ENCODE assay signal across 21 cellular contexts in the genomic region with DNA sequence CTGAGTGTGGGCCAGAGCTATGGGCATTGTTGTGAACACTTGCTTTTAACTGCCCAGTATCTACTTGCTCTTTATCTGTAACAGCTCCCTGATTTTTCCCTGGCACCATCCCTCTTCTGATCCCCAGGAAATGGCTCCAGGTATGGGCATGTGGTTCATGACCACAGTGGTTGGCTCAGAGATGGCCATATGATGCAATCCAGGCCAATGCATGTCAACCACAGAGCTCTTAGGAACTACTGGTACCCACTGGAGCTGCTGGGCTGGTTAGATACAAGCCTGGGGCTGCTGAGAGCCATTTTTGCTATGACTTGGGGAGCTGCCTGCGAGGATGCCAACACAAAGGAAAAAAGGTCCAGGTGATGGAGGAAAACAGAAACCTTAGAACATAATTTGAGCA. TPM values are rescaled to one million over a fixed set of nuclear protein-coding genes. Genes with fewer than 3 reads are reported as not detected.
DNase-seq lines count a peak whose midpoint lies in the region; ATAC-seq and TF ChIP-seq lines count a peak whose summit lies in the region.
"Had no signal": no experiment of that assay in that cellular context is flagged by ENCODE, and none has a peak within 500 bp of the region (broad histone marks: within the 10 kb centered on the region; RNA-seq: fewer than 3 reads in every experiment).

No MANE protein-coding gene starts in this region.

- H3K27ac Mint-ChIP-seq in MCF 10A (ENCODE audit: low read depth, unreplicated experiment) = no peak overlapping the region
- H3K27ac Mint-ChIP-seq in osteocyte (ENCODE audit: unreplicated experiment) = peak overlapping the region; percentile 84
- H3K27ac Mint-ChIP-seq in naive thymus-derived CD8-positive, alpha-beta T cell = no peak overlapping the region
- H3K27ac Mint-ChIP-seq: activated T-helper 2 cell treated with anti-CD3 and anti-CD28 coated beads, Interferon-gamma antibody, Interleukin-2, Interleukin-4, amounts not matched to agents 10 μg/mL and 5 μg/mL and 100 μg/mL, durations not matched to agents 14 hours and 24 hours and 36 hours; IgD-negative memory B cell; mesothelial cell of epicardium had no signal

- POLR2A ChIA-PET in MCF 10A (lab: Yijun Ruan, JAX) = interaction anchor here (0.7 to 1.5 kb wide), 3 partner anchors 29 to 593 kb away, joined by 4 to 7 read pairs (median 5); no protein-coding TSS in a partner anchor
- POLR2A ChIA-PET in naive thymus-derived CD8-positive, alpha-beta T cell (lab: Charles Lee) = no interaction called here

- H3K4me1 ChIP-seq in BLaER1 = peaks cover 13% of the 10 kb centered on the region
- H3K4me1 ChIP-seq: prostate gland, upper lobe of left lung had no signal

- H3K9ac ChIP-seq in BLaER1 = no peak overlapping the region

- ATAC-seq in naive thymus-derived CD8-positive, alpha-beta T cell = no peak
- ATAC-seq in HG03159 (IDR thresholded peaks at IDR 0.05; ENCODE audit: unreplicated experiment) = no peak

- H3K4me3 ChIP-seq in BLaER1 = no peak overlapping the region
- H3K4me3 ChIP-seq: prostate gland, upper lobe of left lung had no signal

- H3K4me1 Mint-ChIP-seq in MCF 10A (ENCODE audit: insufficient read depth, unreplicated experiment) (peaks cover 24% of the 10 kb centered on the region), osteocyte (ENCODE audit: unreplicated experiment) (peaks cover 30% of the 10 kb centered on the region)
- H3K4me1 Mint-ChIP-seq in naive thymus-derived CD8-positive, alpha-beta T cell = no peaks in the 10 kb centered on the region
- H3K4me1 Mint-ChIP-seq: central memory CD8-positive, alpha-beta T cell; mesothelial cell of epicardium had no signal

- BruUV-seq in MCF 10A (replicated peaks; lab: Mats Ljungman, UMichigan) = no TSS peak

- H3K36me3 Mint-ChIP-seq in MCF 10A (ENCODE audit: insufficient read depth, unreplicated experiment) (peaks cover 4% of the 10 kb centered on the region), osteocyte (ENCODE audit: unreplicated experiment) (no peaks in the 10 kb centered on the region)
- no peaks in the 10 kb centered on the region for H3K36me3 Mint-ChIP-seq in naive thymus-derived CD8-positive, alpha-beta T cell
- H3K36me3 Mint-ChIP-seq: IgD-negative memory B cell, mesothelial cell of epicardium had no signal

- CTCF ChIA-PET in MCF 10A (lab: Yijun Ruan, JAX) = interaction anchor here (0.6 to 1.7 kb wide), 3 partner anchors 57 to 177 kb away, joined by 3 to 6 read pairs (median 4); no protein-coding TSS in a partner anchor

- intact Hi-C loops in MCF 10A (cut with micrococcal nuclease) = loop anchor here (5.0 kb wide), 1 partner anchor 35 kb away; no protein-coding TSS in a partner anchor

- TF ChIP-seq CTCF in MCF 10A (IDR thresholded peaks at IDR 0.05; ENCODE audit: unreplicated experiment) = no peak
- TF ChIP-seq CTCF in osteocyte (IDR thresholded peaks at IDR 0.05) = no peak

- DNase-seq in M059J (ENCODE audit: low read depth) = peak; percentile 21
- DNase-seq in MCF 10A (ENCODE audit: unreplicated experiment) = peak; percentile 57
- no peak for DNase-seq in osteocyte (ENCODE audit: extremely low spot score, unreplicated experiment)
- no peak for DNase-seq in naive thymus-derived CD8-positive, alpha-beta T cell
- no peak for DNase-seq in activated naive CD4-positive, alpha-beta T cell (lab: John Stamatoyannopoulos, UW)
- DNase-seq in NK-92 treated with Interleukin-12 subunit alpha and Interleukin-12 subunit beta, amount 100 ng/mL, for 24 hours (lab: John Stamatoyannopoulos, UW) = no peak
- DNase-seq: effector memory CD4-positive, alpha-beta T cell; NCI-H1092; NCI-H2081 treated with DMSO at 0.1 percent for 48 hours; NCI-H510A treated with DMSO at 0.1 percent for 48 hours; stimulated activated naive CD4-positive, alpha-beta T cell; upper lobe of left lung had no signal

- H3K4me2 ChIP-seq in BLaER1 = peak overlapping the region; percentile 69

- H3K27me3 ChIP-seq in BLaER1 = no peaks in the 10 kb centered on the region
- H3K27me3 ChIP-seq: upper lobe of left lung had no signal

- no peaks in the 10 kb centered on the region for H3K36me3 ChIP-seq in BLaER1
- H3K36me3 ChIP-seq: prostate gland, upper lobe of left lung had no signal

- H3K27ac ChIP-seq in BLaER1 = no peak overlapping the region
- H3K27ac ChIP-seq: upper lobe of left lung had no signal

- no peaks in the 10 kb centered on the region for H3K9me3 ChIP-seq in BLaER1
- H3K9me3 ChIP-seq: prostate gland, upper lobe of left lung had no signal

- H3K9me3 Mint-ChIP-seq in MCF 10A (ENCODE audit: unreplicated experiment) = peaks cover 8% of the 10 kb centered on the region
- no peaks in the 10 kb centered on the region for H3K9me3 Mint-ChIP-seq in osteocyte (ENCODE audit: unreplicated experiment)
- no peaks in the 10 kb centered on the region for H3K9me3 Mint-ChIP-seq in naive thymus-derived CD8-positive, alpha-beta T cell
- H3K9me3 Mint-ChIP-seq: activated T-helper 2 cell treated with anti-CD3 and anti-CD28 coated beads, Interferon-gamma antibody, Interleukin-2, Interleukin-4, amounts not matched to agents 10 μg/mL and 5 μg/mL and 100 μg/mL, durations not matched to agents 14 hours and 24 hours and 36 hours; central memory CD8-positive, alpha-beta T cell had no signal

- no peaks in the 10 kb centered on the region for H3K27me3 Mint-ChIP-seq in MCF 10A (ENCODE audit: insufficient read depth, unreplicated experiment)
- peaks cover 8% of the 10 kb centered on the region for H3K27me3 Mint-ChIP-seq in osteocyte (ENCODE audit: unreplicated experiment)
- H3K27me3 Mint-ChIP-seq in naive thymus-derived CD8-positive, alpha-beta T cell = peaks cover 7 to 22% (median 13%) of the 10 kb centered on the region in 5 donors

- H3K4me3 Mint-ChIP-seq in MCF 10A (ENCODE audit: unreplicated experiment) (no peak overlapping the region), osteocyte (ENCODE audit: unreplicated experiment) (no peak overlapping the region)
- H3K4me3 Mint-ChIP-seq in naive thymus-derived CD8-positive, alpha-beta T cell = no peak overlapping the region
- H3K4me3 Mint-ChIP-seq: central memory CD8-positive, alpha-beta T cell; IgD-negative memory B cell; mesothelial cell of epicardium had no signal

- no peaks in the 10 kb centered on the region for H4K20me1 ChIP-seq in BLaER1

RNA-seq across cellular contexts. Expression of a gene that starts 55.6 kb away (rescaled TPM):
- not detected in 2 replicates for total RNA-seq in M059J (2014; rRNA removed; shearing (Covaris generic))
- total RNA-seq in MCF 10A (2022) = 2.8 and 3.0 TPM in 2 replicates
- 21.3 and 24.6 TPM in 2 replicates for total RNA-seq in osteocyte
- under 1 TPM in 1 of 2 experiments, not detected in 1; 0.05 TPM for total RNA-seq in naive thymus-derived CD8-positive, alpha-beta T cell
- polyA plus RNA-seq in naive thymus-derived CD8-positive, alpha-beta T cell = not detected
- total RNA-seq: kidney epithelial cell, OCI-LY7 had no signal
- polyA plus RNA-seq: IgD-negative memory B cell had no signal

Comparison
In these comparisons a context has a peak if more than half of its experiments do, and no peak if none do; other contexts are left out.
1. DNase-seq: peak in M059J (single experiment) and MCF 10A (single experiment); none in osteocyte (single experiment), naive thymus-derived CD8-positive, alpha-beta T cell (0 of 10), activated naive CD4-positive, alpha-beta T cell (0 of 4) and NK-92 treated with Interleukin-12 subunit alpha and Interleukin-12 subunit beta, amount 100 ng/mL, for 24 hours (single experiment).